16 cellular contexts compared by ENCODE assay signal in genomic region chr9:126127591-126127990, GRCh38.
A peak's percentile ranks its signal among the peaks of the same experiment; 100 is the strongest.
DNase-seq lines count a peak whose midpoint lies in the region; ATAC-seq and TF ChIP-seq lines count a peak whose summit lies in the region.
"Had no signal": no experiment of that assay in that cellular context is flagged by ENCODE, and none has a peak within 500 bp of the region (broad histone marks: within the 10 kb centered on the region; RNA-seq: fewer than 3 reads in every experiment).

No MANE protein-coding gene starts in this region.

- TF ChIP-seq EP300 in SK-N-SH (IDR thresholded peaks at IDR 0.05; ENCODE audit: borderline replicate concordance in 1 of 2, low read depth in 1 of 2, low read length in 1 of 2), result no peak

- no peak overlapping the region for H2AFZ ChIP-seq in SK-N-SH (ENCODE audit: low read depth)
- H2AFZ ChIP-seq in H9 (ENCODE audit: low read length), result no peak overlapping the region

- H3K23me2 ChIP-seq in H9 (ENCODE audit: insufficient read length, low read depth, low read length, poor library complexity, severe bottlenecking), result no peaks in the 10 kb centered on the region

- H3K27ac ChIP-seq in SK-N-SH (ENCODE audit: low read depth in 2 of 2, low read length in 1 of 2), result no peak overlapping the region
- no peak overlapping the region for H3K27ac ChIP-seq in H9 (ENCODE audit: insufficient read length, low read depth, low read length)
- H3K27ac ChIP-seq: 22Rv1 had no signal

- no peak overlapping the region for H3K23ac ChIP-seq in H9 (ENCODE audit: insufficient read length, low read depth, low read length)

- H4K20me1 ChIP-seq in SK-N-SH (ENCODE audit: insufficient read depth) (no peaks in the 10 kb centered on the region), H9 (ENCODE audit: control insufficient read depth, insufficient read depth, insufficient read length) (no peaks in the 10 kb centered on the region)

- H3K4me2 ChIP-seq in SK-N-SH (no peak overlapping the region), H9 (ENCODE audit: insufficient read depth, insufficient read length, low read length) (no peak overlapping the region)

- no peak overlapping the region for H3K14ac ChIP-seq in H9 (ENCODE audit: insufficient read depth, low read length)

- no peaks in the 10 kb centered on the region for H3K36me3 Mint-ChIP-seq in H9 (ENCODE audit: insufficient read depth in 1 of 3, low read depth in 3 of 3)
- H3K36me3 Mint-ChIP-seq in activated naive CD4-positive, alpha-beta T cell treated with anti-CD3 and anti-CD28 coated beads for 36 hours (ENCODE audit: low read depth), result no peaks in the 10 kb centered on the region

- H3K9me2 ChIP-seq in SK-N-SH, result no peaks in the 10 kb centered on the region

- H3K27me3 ChIP-seq in SK-N-SH (ENCODE audit: insufficient read depth) (peaks cover 13% of the 10 kb centered on the region; the same call in 1 of the 2 replicates), H9 (ENCODE audit: insufficient read depth, low read length) (no peaks in the 10 kb centered on the region)

- H2BK120ac ChIP-seq in H9 (ENCODE audit: low read depth, low read length, poor library complexity, severe bottlenecking), result no peak overlapping the region

- H3K9me3 Mint-ChIP-seq in H9, result peaks cover under 1 to 2% of the 10 kb centered on the region in 2 experiments; a peak in 4 of 5 replicates
- no peaks in the 10 kb centered on the region for H3K9me3 Mint-ChIP-seq in activated naive CD4-positive, alpha-beta T cell treated with anti-CD3 and anti-CD28 coated beads for 36 hours

- CTCF ChIA-PET in SK-N-SH (lab: Yijun Ruan, JAX), result no interaction called here
- CTCF ChIA-PET in activated naive CD4-positive, alpha-beta T cell treated with anti-CD3 and anti-CD28 coated beads for 36 hours (lab: Charles Lee), result no interaction called here

- no peak overlapping the region for H4K8ac ChIP-seq in H9 (replicated peaks; ENCODE audit: insufficient read length, low read depth, low read length)

- no peak overlapping the region for H3K27ac Mint-ChIP-seq in H9
- H3K27ac Mint-ChIP-seq in activated naive CD4-positive, alpha-beta T cell treated with anti-CD3 and anti-CD28 coated beads for 36 hours, result no peak overlapping the region

- H2AK5ac ChIP-seq in H9 (ENCODE audit: insufficient read length, low read length), result no peak overlapping the region

- POLR2A ChIA-PET in SK-N-SH (lab: Yijun Ruan, JAX), result no interaction called here

- no peak overlapping the region for H2BK12ac ChIP-seq in H9 (ENCODE audit: insufficient read length, low read depth, low read length)

- H3F3A ChIP-seq in SK-N-SH (replicated peaks; ENCODE audit: insufficient read depth), result no peaks in the 10 kb centered on the region

- H3K4me1 ChIP-seq in SK-N-SH (ENCODE audit: control insufficient read depth in 1 of 2, insufficient read depth in 2 of 2, low read depth in 1 of 2, low read length in 1 of 2) (peaks cover 0 to 14% of the 10 kb centered on the region in 2 experiments; a peak in 1 of 4 replicates), H9 (ENCODE audit: insufficient read depth, low read length) (no peaks in the 10 kb centered on the region)

- DNase-seq in SK-N-SH, result peak; percentile 3
- peak; percentile 5 for DNase-seq in H9
- peak; percentile 32 for DNase-seq in islet precursor cell
- peak; percentile 4 for DNase-seq in stimulated activated CD8-positive, alpha-beta memory T cell treated with anti-CD3 and anti-CD28 coated beads, Interleukin-4, amount 100 ng/mL, for 48 hours
- no peak for DNase-seq in activated naive CD4-positive, alpha-beta T cell treated with anti-CD3 and anti-CD28 coated beads for 36 hours
- no peak for DNase-seq in DMS79 (lab: John Stamatoyannopoulos, UW)
- DNase-seq: C1 segment of cervical spinal cord, DMS153, NCI-H1436, NCI-H2029 treated with DMSO at 0.1 percent for 48 hours, NCI-H526 had no signal

- no peak overlapping the region for H3K9ac ChIP-seq in SK-N-SH
- H3K9ac ChIP-seq in H9 (ENCODE audit: extremely low read depth, insufficient read length, low read length), result no peak overlapping the region

- no peak for TF ChIP-seq RAD21 in SK-N-SH (IDR thresholded peaks at IDR 0.05; ENCODE audit: low read length)

- H3T11ph ChIP-seq in H9 (ENCODE audit: low read length), result no peak overlapping the region

- intact Hi-C loops in activated naive CD4-positive, alpha-beta T cell treated with anti-CD3 and anti-CD28 coated beads for 36 hours (cut with micrococcal nuclease), result no loop called here

- no peak overlapping the region for H3K4me3 ChIP-seq in SK-N-SH (ENCODE audit: low read depth in 2 of 2, low read length in 1 of 2)
- H3K4me3 ChIP-seq: GM12878 had no signal

- no peak overlapping the region for H4K5ac ChIP-seq in H9 (ENCODE audit: insufficient read length, low read depth, low read length)

- no peak overlapping the region for H2BK20ac ChIP-seq in H9 (ENCODE audit: low read depth, low read length, poor library complexity, severe bottlenecking)

- no peak overlapping the region for H3K4me3 Mint-ChIP-seq in H9
- no peak overlapping the region for H3K4me3 Mint-ChIP-seq in activated naive CD4-positive, alpha-beta T cell treated with anti-CD3 and anti-CD28 coated beads for 36 hours

- no peak overlapping the region for H3K56ac ChIP-seq in H9 (ENCODE audit: insufficient read length, low read depth, low read length)

- peaks cover 0 to 6% of the 10 kb centered on the region in 2 experiments; a peak in 2 of 4 replicates for H3K4me1 Mint-ChIP-seq in H9
- H3K4me1 Mint-ChIP-seq in activated naive CD4-positive, alpha-beta T cell treated with anti-CD3 and anti-CD28 coated beads for 36 hours (ENCODE audit: low read depth), result no peaks in the 10 kb centered on the region

- H2BK15ac ChIP-seq in H9 (ENCODE audit: low read depth, low read length), result no peak overlapping the region

- no peaks in the 10 kb centered on the region for H3K9me3 ChIP-seq in SK-N-SH
- H3K9me3 ChIP-seq in H9 (ENCODE audit: control insufficient read depth, low read depth, low read length), result no peaks in the 10 kb centered on the region

- ATAC-seq in SK-N-SH treated with all-trans-retinoic acid at 6 μM for 48 hours, result no peak
- no peak for ATAC-seq in HG03045 (IDR thresholded peaks at IDR 0.05; ENCODE audit: unreplicated experiment)
- ATAC-seq: GM12878, HCT116 had no signal

- no peak overlapping the region for H3K4ac ChIP-seq in H9 (ENCODE audit: low read depth, low read length)

- WGBS in SK-N-SH (ENCODE audit: low lambda C conversion rate), result 42% methylated on average over 5 of the region's 5 CpGs
- no CpG with 5 or more reads among the region's 5 CpGs for WGBS in H9 (ENCODE audit: extremely low coverage, insufficient read length, low lambda C conversion rate)

- no peaks in the 10 kb centered on the region for H3K36me3 ChIP-seq in SK-N-SH (replicated peaks in 1 of 2; ENCODE audit: control insufficient read depth in 1 of 2, insufficient read depth in 2 of 2, low read length in 1 of 2)

- H4K91ac ChIP-seq in H9 (ENCODE audit: insufficient read length, low read depth, low read length), result no peak overlapping the region

- H3K18ac ChIP-seq in H9 (ENCODE audit: insufficient read length, low read depth, low read length), result no peak overlapping the region

- no peak for TF ChIP-seq CTCF in SK-N-SH (IDR thresholded peaks at IDR 0.05)
- TF ChIP-seq CTCF in H9 (conservative IDR thresholded peaks at IDR 0.05), result no peak

- H3K79me2 ChIP-seq in SK-N-SH (ENCODE audit: insufficient read depth) (no peaks in the 10 kb centered on the region), H9 (ENCODE audit: insufficient read depth, low read length) (no peaks in the 10 kb centered on the region)

- H2BK5ac ChIP-seq in H9 (ENCODE audit: insufficient read length, low read length), result no peak overlapping the region

- H3K27me3 Mint-ChIP-seq in H9 (ENCODE audit: low read depth), result peaks cover 46% of the 10 kb centered on the region
- peaks cover 20% of the 10 kb centered on the region for H3K27me3 Mint-ChIP-seq in activated naive CD4-positive, alpha-beta T cell treated with anti-CD3 and anti-CD28 coated beads for 36 hours (ENCODE audit: low read depth)

- no peaks in the 10 kb centered on the region for H3K79me1 ChIP-seq in H9 (ENCODE audit: insufficient read depth, low read depth, low read length, poor library complexity, severe bottlenecking)

TF ChIP-seq in SK-N-SH, 30 proteins besides CTCF, POLR2A, EP300 and RAD21:
- TF ChIP-seq TAF1 (IDR thresholded peaks at IDR 0.05; ENCODE audit: borderline replicate concordance, low read depth, low read length) (no peak), YY1 (IDR thresholded peaks at IDR 0.05; ENCODE audit: low read depth) (no peak)
TF ChIP-seq in SK-N-SH: peak in this region for 0.

TF ChIP-seq in SK-N-SH treated with all-trans-retinoic acid at 6 μM for 48 hours, 23 proteins besides CTCF, POLR2A, EP300 and RAD21:
- TF ChIP-seq ZC3H10 (CRISPR knock-in tag; IDR thresholded peaks at IDR 0.05) (no peak), SNAI2 (CRISPR knock-in tag; IDR thresholded peaks at IDR 0.05) (no peak)

Comparison
In these comparisons a context has a peak if more than half of its experiments do, and no peak if none do; other contexts are left out.
1. DNase-seq: peak in SK-N-SH (single experiment), H9 (single experiment), islet precursor cell (single experiment) and stimulated activated CD8-positive, alpha-beta memory T cell treated with anti-CD3 and anti-CD28 coated beads, Interleukin-4, amount 100 ng/mL, for 48 hours (single experiment); none in activated naive CD4-positive, alpha-beta T cell treated with anti-CD3 and anti-CD28 coated beads for 36 hours (single experiment) and DMS79 (single experiment).